Comparison of ENCODE assay signal across 13 cellular contexts in genomic region chr17:29160253-29160652, GRCh38.
"Had no signal": no experiment of that assay in that cellular context is flagged by ENCODE, and none has a peak within 500 bp of the region (broad histone marks: within the 10 kb centered on the region; RNA-seq: fewer than 3 reads in every experiment).

No MANE protein-coding gene starts in this region.

- H3K36me3 ChIP-seq: thoracic aorta, uterus had no signal

- H3K9me3 ChIP-seq: thoracic aorta, uterus had no signal

- ATAC-seq: natural killer cell, right cardiac atrium, WTC11 had no signal

- DNase-seq: activated CD4-positive, alpha-beta T cell treated with anti-CD3 and anti-CD28 coated beads, Interleukin-2, amount 50 U/mL, for 1 hour; activated naive CD4-positive, alpha-beta T cell treated with anti-CD3 and anti-CD28 coated beads, Interleukin-2, amount 50 U/mL, for 16 hours; activated T-cell treated with anti-CD3 and anti-CD28 coated beads, Interleukin-2, amount 50 U/mL, for 1 hour; amygdala; dermis blood vessel endothelial cell; natural killer cell; right cardiac atrium; stimulated activated CD4-positive, alpha-beta T cell treated with anti-CD3 and anti-CD28 coated beads, Interleukin-1b, Interleukin-23, amount 100 ng/mL, for 48 hours; stimulated activated naive CD4-positive, alpha-beta T cell treated with Interleukin-2 at 50 U/mL for 16 hours; T1000; uterus had no signal

- H3K4me3 ChIP-seq: thoracic aorta, uterus had no signal

- H3K27ac ChIP-seq: thoracic aorta, uterus had no signal

- H3K27me3 ChIP-seq: uterus had no signal
